11 cellular contexts compared by ENCODE assay signal in the genomic region with DNA sequence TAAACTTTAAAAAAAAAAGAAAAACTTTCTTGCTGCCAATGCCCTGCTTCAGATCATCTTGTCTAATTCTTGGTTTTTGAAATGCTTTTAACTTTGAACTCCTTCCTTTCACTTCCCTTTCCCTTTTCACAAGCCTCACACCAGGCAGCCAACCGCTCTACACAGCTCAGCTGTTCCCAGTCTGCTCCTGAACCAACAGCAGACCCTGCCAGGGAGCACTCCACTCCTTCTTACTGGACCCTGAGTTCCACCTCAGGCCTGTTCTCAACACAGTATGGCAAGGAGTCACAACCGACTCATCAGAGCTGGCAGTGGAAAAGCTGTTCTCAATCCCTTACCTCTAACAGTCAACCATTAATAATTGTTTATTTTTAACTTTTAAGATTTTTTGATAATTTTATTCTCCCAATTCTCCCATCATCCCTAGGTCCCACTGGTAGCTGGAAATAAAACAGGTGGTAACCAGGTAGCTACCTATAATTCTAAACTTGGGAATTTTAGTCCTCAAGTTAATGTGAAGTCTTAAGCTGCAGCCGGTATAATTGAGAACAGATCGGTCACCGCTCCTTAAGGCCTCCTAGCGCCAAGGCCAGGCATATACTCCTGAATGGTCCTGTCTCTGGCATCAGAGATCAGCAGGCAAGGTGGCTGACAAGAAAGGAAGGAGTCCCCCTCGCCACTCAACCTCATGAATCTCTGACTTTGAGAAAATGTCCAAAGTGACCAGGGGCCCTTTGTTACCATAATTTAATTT. TPM values are rescaled to one million over a fixed set of nuclear protein-coding genes. Genes with fewer than 3 reads are reported as not detected.
A peak's percentile ranks its signal among the peaks of the same experiment; 100 is the strongest.
DNase-seq lines count a peak whose midpoint lies in the region; ATAC-seq and TF ChIP-seq lines count a peak whose summit lies in the region.
"Had no signal": no experiment of that assay in that cellular context is flagged by ENCODE, and none has a peak within 500 bp of the region (broad histone marks: within the 10 kb centered on the region; RNA-seq: fewer than 3 reads in every experiment).

No MANE protein-coding gene starts in this region.

- H3K4me1 Mint-ChIP-seq in nephron progenitor cell, result peaks cover 83% of the 10 kb centered on the region
- H3K4me1 Mint-ChIP-seq in activated CD8-positive, alpha-beta T cell treated with anti-CD3 and anti-CD28 coated beads, Interleukin-2, amount 10 ng/mL, durations not matched to agents 7 days and 5 days (ENCODE audit: low read depth), result no peaks in the 10 kb centered on the region

- peak overlapping the region; percentile 57 to 64 for H3K27ac ChIP-seq in esophagus (ENCODE audit: low read depth in 2 of 2, low read length in 1 of 2)
- H3K27ac ChIP-seq: neutrophil had no signal

- CTCF ChIA-PET in activated CD8-positive, alpha-beta T cell treated with anti-CD3 and anti-CD28 coated beads, Interleukin-2, amount 10 ng/mL, durations not matched to agents 7 days and 5 days (lab: Charles Lee), result interaction anchor here (1.2 kb wide), 2 partner anchors 12 to 119 kb away, joined by 3 to 5 read pairs; no protein-coding TSS in a partner anchor

- no peaks in the 10 kb centered on the region for H3K27me3 ChIP-seq in esophagus (ENCODE audit: control insufficient read depth in 1 of 2, insufficient read depth in 2 of 2, low read length in 2 of 2)
- H3K27me3 ChIP-seq: neutrophil had no signal

- WGBS in esophagus, 2 donors, result 86 to 87% methylated on average over 7 of the region's 7 CpGs

- TF ChIP-seq CTCF in nephron progenitor cell (IDR thresholded peaks at IDR 0.05), result no peak

- no peaks in the 10 kb centered on the region for H3K9me3 ChIP-seq in esophagus (ENCODE audit: control insufficient read depth in 2 of 2, insufficient read depth in 1 of 2, low read depth in 1 of 2, low read length in 1 of 2)
- H3K9me3 ChIP-seq: neutrophil had no signal

- peaks cover under 1 to 7% of the 10 kb centered on the region in 2 donors for H3K36me3 ChIP-seq in esophagus (ENCODE audit: control insufficient read depth in 2 of 2, insufficient read depth in 2 of 2, low read length in 1 of 2)
- H3K36me3 ChIP-seq: neutrophil had no signal

- peak; percentile 70 for DNase-seq in CD1c-positive myeloid dendritic cell (ENCODE audit: extremely low spot score)
- DNase-seq in NOMO-1 (lab: John Stamatoyannopoulos, UW; ENCODE audit: unreplicated experiment in 2 of 2), result peak; percentile 8 to 78
- DNase-seq in nephron progenitor cell, result no peak
- no peak for DNase-seq in GF-D8 (lab: John Stamatoyannopoulos, UW)
- DNase-seq in activated CD4-positive, alpha-beta T cell treated with anti-CD3 and anti-CD28 coated beads, Interleukin-2, amount 50 U/mL, for 48 hours, result no peak
- DNase-seq in NCI-H2029 (lab: John Stamatoyannopoulos, UW), result no peak
- no peak for DNase-seq in activated CD8-positive, alpha-beta T cell treated with anti-CD3 and anti-CD28 coated beads, Interleukin-2, amount 10 ng/mL, durations not matched to agents 7 days and 5 days
- DNase-seq: NCI-H1092; stimulated activated naive CD4-positive, alpha-beta T cell had no signal

- H3K4me3 Mint-ChIP-seq in nephron progenitor cell, result no peak overlapping the region
- no peak overlapping the region for H3K4me3 Mint-ChIP-seq in activated CD8-positive, alpha-beta T cell treated with anti-CD3 and anti-CD28 coated beads, Interleukin-2, amount 10 ng/mL, durations not matched to agents 7 days and 5 days

- ATAC-seq in activated CD8-positive, alpha-beta T cell treated with anti-CD3 and anti-CD28 coated beads, Interleukin-2, amount 10 ng/mL, durations not matched to agents 7 days and 5 days, result no peak

- peaks cover 7 to 15% of the 10 kb centered on the region in 2 donors for H3K4me1 ChIP-seq in esophagus (ENCODE audit: control insufficient read depth in 2 of 2, insufficient read depth in 2 of 2, low read length in 1 of 2)

- POLR2A ChIA-PET in activated CD8-positive, alpha-beta T cell treated with anti-CD3 and anti-CD28 coated beads, Interleukin-2, amount 10 ng/mL, durations not matched to agents 7 days and 5 days (lab: Charles Lee), result no interaction called here

- H3K27ac Mint-ChIP-seq in nephron progenitor cell, result peak overlapping the region; percentile 93
- H3K27ac Mint-ChIP-seq in activated CD8-positive, alpha-beta T cell treated with anti-CD3 and anti-CD28 coated beads, Interleukin-2, amount 10 ng/mL, durations not matched to agents 7 days and 5 days, result no peak overlapping the region

- H3K9me3 Mint-ChIP-seq in nephron progenitor cell, result no peaks in the 10 kb centered on the region
- H3K9me3 Mint-ChIP-seq in activated CD8-positive, alpha-beta T cell treated with anti-CD3 and anti-CD28 coated beads, Interleukin-2, amount 10 ng/mL, durations not matched to agents 7 days and 5 days (ENCODE audit: insufficient read depth), result no peaks in the 10 kb centered on the region

- H3K36me3 Mint-ChIP-seq in nephron progenitor cell (ENCODE audit: low read depth), result peaks cover 92% of the 10 kb centered on the region
- H3K36me3 Mint-ChIP-seq in activated CD8-positive, alpha-beta T cell treated with anti-CD3 and anti-CD28 coated beads, Interleukin-2, amount 10 ng/mL, durations not matched to agents 7 days and 5 days (ENCODE audit: low read depth), result no peaks in the 10 kb centered on the region

- H3K4me3 ChIP-seq in esophagus (ENCODE audit: low read depth in 1 of 2, low read length in 2 of 2), result no peak overlapping the region

- H3K27me3 Mint-ChIP-seq in nephron progenitor cell (ENCODE audit: low read depth, poor library complexity), result peaks cover 11% of the 10 kb centered on the region
- peaks cover 10% of the 10 kb centered on the region for H3K27me3 Mint-ChIP-seq in activated CD8-positive, alpha-beta T cell treated with anti-CD3 and anti-CD28 coated beads, Interleukin-2, amount 10 ng/mL, durations not matched to agents 7 days and 5 days (ENCODE audit: low read depth)

RNA-seq across cellular contexts. Expression of gene BOC, which starts 43.9 kb away (rescaled TPM):
- polyA plus RNA-seq in esophagus, result 10 to 100 TPM; 26.6 to 29.6 TPM
- not detected for total RNA-seq in activated CD8-positive, alpha-beta T cell treated with anti-CD3 and anti-CD28 coated beads, Interleukin-2, amount 10 ng/mL, durations not matched to agents 7 days and 5 days

Comparison
In these comparisons a context has a peak if more than half of its experiments do, and no peak if none do; other contexts are left out.
1. DNase-seq: peak in CD1c-positive myeloid dendritic cell (single experiment) and NOMO-1 (2 of 2); none in nephron progenitor cell (single experiment), GF-D8 (single experiment), activated CD4-positive, alpha-beta T cell treated with anti-CD3 and anti-CD28 coated beads, Interleukin-2, amount 50 U/mL, for 48 hours (0 of 2), NCI-H2029 (single experiment) and activated CD8-positive, alpha-beta T cell treated with anti-CD3 and anti-CD28 coated beads, Interleukin-2, amount 10 ng/mL, durations not matched to agents 7 days and 5 days (single experiment).